ENCODE assay signal across 20 cellular contexts in the genomic region with DNA sequence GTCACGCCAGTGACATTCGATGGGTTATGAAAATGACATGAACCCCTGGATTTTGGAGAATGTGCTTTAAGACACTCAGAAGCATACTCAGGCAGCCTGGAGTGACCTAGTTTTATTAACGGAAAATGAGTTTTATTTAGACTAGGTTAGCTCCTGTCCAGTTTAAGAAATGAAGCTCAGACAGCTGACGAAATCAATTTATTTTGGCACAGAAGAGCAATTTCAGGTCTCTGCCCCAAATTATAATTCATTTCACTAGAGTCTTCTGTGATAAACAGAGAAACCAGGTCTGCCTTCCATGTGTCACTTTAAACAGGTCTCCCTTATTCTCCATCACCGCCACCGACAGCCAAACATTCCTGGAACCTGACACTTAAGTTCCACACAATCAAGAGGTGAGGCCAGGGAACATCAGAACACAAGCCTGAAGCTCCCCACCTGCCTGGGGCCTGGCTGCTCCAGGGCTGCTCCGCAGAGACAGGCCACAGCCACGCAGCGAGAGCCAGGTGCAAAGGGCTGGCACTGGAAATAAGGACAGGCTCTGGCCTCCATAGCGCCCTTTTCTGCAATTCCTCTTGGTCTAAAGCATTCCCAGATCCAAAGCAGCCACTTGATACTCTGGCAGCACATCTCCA. TPM values are rescaled to one million over a fixed set of nuclear protein-coding genes. Genes with fewer than 3 reads are reported as not detected.
DNase-seq lines count a peak whose midpoint lies in the region; ATAC-seq and TF ChIP-seq lines count a peak whose summit lies in the region.
"Had no signal": no experiment of that assay in that cellular context is flagged by ENCODE, and none has a peak within 500 bp of the region (broad histone marks: within the 10 kb centered on the region; RNA-seq: fewer than 3 reads in every experiment).

No MANE protein-coding gene starts in this region.

- no peak overlapping the region for H3K27ac Mint-ChIP-seq in endothelial cell (ENCODE audit: unreplicated experiment)
- H3K27ac Mint-ChIP-seq: activated CD4-positive, alpha-beta memory T cell treated with anti-CD3 and anti-CD28 coated beads, Interleukin-2, amount 10 ng/mL, durations not matched to agents 7 days and 5 days had no signal

- no peak overlapping the region for H3K4me3 ChIP-seq in transverse colon
- H3K4me3 ChIP-seq in neuronal stem cell (ENCODE audit: low read length in 2 of 2) = no peak overlapping the region
- H3K4me3 ChIP-seq: adrenal gland, lower lobe of right lung, right atrium auricular region, SK-N-MC, thyroid gland had no signal

- H3K14ac ChIP-seq in neuronal stem cell (ENCODE audit: low read length) = no peak overlapping the region

- H3K27me3 Mint-ChIP-seq in endothelial cell (ENCODE audit: unreplicated experiment) = peaks cover 2% of the 10 kb centered on the region
- H3K27me3 Mint-ChIP-seq: activated CD4-positive, alpha-beta memory T cell treated with anti-CD3 and anti-CD28 coated beads, Interleukin-2, amount 10 ng/mL, durations not matched to agents 7 days and 5 days had no signal

- H3K4me1 ChIP-seq in transverse colon = peaks cover 20 to 47% (median 25%) of the 10 kb centered on the region in 4 donors
- H3K4me1 ChIP-seq in neuronal stem cell (ENCODE audit: control insufficient read depth in 2 of 2, insufficient read depth in 1 of 2, low read depth in 1 of 2, low read length in 2 of 2) = peaks cover 13 to 22% of the 10 kb centered on the region in 2 donors
- H3K4me1 ChIP-seq: thyroid gland had no signal

- H3K4ac ChIP-seq in neuronal stem cell (ENCODE audit: low read length) = no peak overlapping the region

- peak; percentile 25 for ATAC-seq in left colon
- ATAC-seq: CD8-positive, alpha-beta T cell; lower lobe of right lung had no signal

- peaks cover 6% of the 10 kb centered on the region for H3K4me1 Mint-ChIP-seq in endothelial cell (ENCODE audit: unreplicated experiment)

- H2AFZ ChIP-seq in neuronal stem cell (ENCODE audit: low read length) = no peak overlapping the region

- H3K9ac ChIP-seq in neuronal stem cell (ENCODE audit: low read depth, low read length, poor library complexity) = no peak overlapping the region

- no peak overlapping the region for H3K23ac ChIP-seq in neuronal stem cell (ENCODE audit: low read depth, low read length, poor library complexity)

- 43 to 62% methylated on average over 3 to 10 of the region's 10 CpGs for WGBS in transverse colon (ENCODE audit: low coverage in 1 of 2), 2 donors
- no CpG with 5 or more reads among the region's 10 CpGs for WGBS in neuronal stem cell (ENCODE audit: extremely low coverage in 2 of 2, insufficient read length in 2 of 2, insufficient replicate concordance in 1 of 2), 2 donors

- in situ Hi-C loops in transverse colon (cut with MboI; ENCODE audit: low pct_ligation_motif_present in 1 of 4, low pct_unique_long_range_greater_than_20kb in 1 of 4, low sequenced_read_pairs in 3 of 4) = no loop called here

- no peak overlapping the region for H3K18ac ChIP-seq in neuronal stem cell (ENCODE audit: low read length)

- no peak for TF ChIP-seq EP300 in transverse colon (IDR thresholded peaks at IDR 0.05; ENCODE audit: low read depth)

- H2AK5ac ChIP-seq in neuronal stem cell (ENCODE audit: low read depth, low read length) = no peak overlapping the region

- no peak overlapping the region for H2BK120ac ChIP-seq in neuronal stem cell (ENCODE audit: low read depth, low read length)

- H3K9me3 Mint-ChIP-seq in endothelial cell (ENCODE audit: unreplicated experiment) = no peaks in the 10 kb centered on the region
- H3K9me3 Mint-ChIP-seq: activated CD4-positive, alpha-beta memory T cell treated with anti-CD3 and anti-CD28 coated beads, Interleukin-2, amount 10 ng/mL, durations not matched to agents 7 days and 5 days; CD8-positive, alpha-beta T cell had no signal

- TF ChIP-seq CTCF in transverse colon (IDR thresholded peaks at IDR 0.05) (no peak), endothelial cell (IDR thresholded peaks at IDR 0.05; ENCODE audit: unreplicated experiment) (no peak)

- no peak overlapping the region for H3K4me2 ChIP-seq in neuronal stem cell (ENCODE audit: insufficient read depth, low read length, poor library complexity, severe bottlenecking)

- H3K9me3 ChIP-seq in transverse colon (no peaks in the 10 kb centered on the region), neuronal stem cell (replicated peaks in 1 of 2; ENCODE audit: control insufficient read depth in 2 of 2, insufficient read depth in 1 of 2, low read depth in 1 of 2, low read length in 2 of 2) (no peaks in the 10 kb centered on the region)
- H3K9me3 ChIP-seq: adrenal gland, lower lobe of right lung, right atrium auricular region, thyroid gland had no signal

- H4K8ac ChIP-seq in neuronal stem cell (ENCODE audit: low read depth, low read length) = no peak overlapping the region

- no peak overlapping the region for H2BK12ac ChIP-seq in neuronal stem cell (ENCODE audit: low read length)

- H3K27me3 ChIP-seq in transverse colon (no peaks in the 10 kb centered on the region), neuronal stem cell (ENCODE audit: control insufficient read depth in 3 of 3, insufficient read depth in 3 of 3, low read depth in 1 of 3, low read length in 3 of 3) (no peaks in the 10 kb centered on the region)
- H3K27me3 ChIP-seq: adrenal gland, right atrium auricular region, thyroid gland had no signal

- no peak for TF ChIP-seq POLR2A in transverse colon (IDR thresholded peaks at IDR 0.05)

- H3K79me1 ChIP-seq in neuronal stem cell (ENCODE audit: low read depth, low read length) = no peaks in the 10 kb centered on the region

- H3K27ac ChIP-seq in transverse colon = peak overlapping the region; percentile 65 to 82 (median 71)
- H3K27ac ChIP-seq in neuronal stem cell (replicated peaks; ENCODE audit: low read length) = no peak overlapping the region
- H3K27ac ChIP-seq: adrenal gland, lower lobe of right lung, right atrium auricular region, SK-N-MC, thyroid gland had no signal

- H2BK5ac ChIP-seq in neuronal stem cell (ENCODE audit: low read length) = no peak overlapping the region

- peak; percentile 43 for DNase-seq in activated CD8-positive, alpha-beta memory T cell treated with anti-CD3 and anti-CD28 coated beads, Interleukin-2, amount 50 U/mL, for 48 hours
- DNase-seq in activated CD8-positive, alpha-beta memory T cell treated with anti-CD3 and anti-CD28 coated beads, Interleukin-2, amount 50 U/mL, for 4 hours = no peak
- DNase-seq in SW480 (ENCODE audit: low spot score) = peak; percentile 27
- no peak for DNase-seq in left colon
- no peak for DNase-seq in transverse colon
- DNase-seq in endothelial cell (ENCODE audit: low spot score) = no peak
- DNase-seq in NCI-H2171 treated with DMSO at 0.1 percent for 48 hours (lab: John Stamatoyannopoulos, UW) = no peak
- DNase-seq in neuronal stem cell (ENCODE audit: low spot score) = no peak
- DNase-seq: activated CD4-positive, alpha-beta memory T cell treated with anti-CD3 and anti-CD28 coated beads, Interleukin-2, amount 10 ng/mL, durations not matched to agents 7 days and 5 days; adrenal gland; CD8-positive, alpha-beta T cell; cerebellar nuclear complex; GOT3; lower lobe of right lung; NCI-H2227 treated with DMSO at 0.1 percent for 48 hours; OCI-M1; stimulated activated CD4-positive, alpha-beta T cell treated with anti-CD3 and anti-CD28 coated beads, Interleukin-2, amount 100 ng/mL, for 24 hours; thyroid gland had no signal

- no peak overlapping the region for H4K91ac ChIP-seq in neuronal stem cell (ENCODE audit: low read depth, low read length, poor library complexity)

- H3K36me3 ChIP-seq in transverse colon = peaks cover 0 to 12% (median 0%) of the 10 kb centered on the region in 4 donors
- H3K36me3 ChIP-seq in neuronal stem cell (replicated peaks in 1 of 2; ENCODE audit: control insufficient read depth in 2 of 2, insufficient read depth in 2 of 2, low read length in 2 of 2) = peaks cover 3 to 24% of the 10 kb centered on the region in 2 donors

- no peak overlapping the region for H3K4me3 Mint-ChIP-seq in endothelial cell (ENCODE audit: unreplicated experiment)
- H3K4me3 Mint-ChIP-seq: activated CD4-positive, alpha-beta memory T cell treated with anti-CD3 and anti-CD28 coated beads, Interleukin-2, amount 10 ng/mL, durations not matched to agents 7 days and 5 days; CD8-positive, alpha-beta T cell had no signal

- H2BK15ac ChIP-seq in neuronal stem cell (ENCODE audit: low read length) = no peak overlapping the region

- H3K36me3 Mint-ChIP-seq in endothelial cell (ENCODE audit: low read depth, unreplicated experiment) = peaks cover 12% of the 10 kb centered on the region

- intact Hi-C loops in left colon (cut with DNase I, micrococcal nuclease) (no loop called here), transverse colon (cut with DNase I; ENCODE audit: low total_unique reads) (no loop called here)

RNA-seq across cellular contexts. Expression of gene VOPP1, which starts 49.9 kb away (rescaled TPM):
- total RNA-seq in left colon (10 to 100 TPM; 78.6 to 85.5 TPM), transverse colon (10 to 100 TPM; 22.1 to 79.2 (median 73.9) TPM), endothelial cell (ENCODE audit: unreplicated experiment) (54.2 TPM)
- polyA plus RNA-seq in neuronal stem cell (2013, experiment 1 of 2) = 38.1 TPM
- 37.8 TPM for polyA plus RNA-seq in neuronal stem cell (2013, experiment 2 of 2)

Comparison
In these comparisons a context has a peak if more than half of its experiments do, and no peak if none do; other contexts are left out.
1. DNase-seq: peak in activated CD8-positive, alpha-beta memory T cell treated with anti-CD3 and anti-CD28 coated beads, Interleukin-2, amount 50 U/mL, for 48 hours (single experiment) and SW480 (single experiment); none in activated CD8-positive, alpha-beta memory T cell treated with anti-CD3 and anti-CD28 coated beads, Interleukin-2, amount 50 U/mL, for 4 hours (single experiment), left colon (0 of 2), transverse colon (single experiment), endothelial cell (single experiment), NCI-H2171 treated with DMSO at 0.1 percent for 48 hours (single experiment) and neuronal stem cell (single experiment).